In the genomic region with DNA sequence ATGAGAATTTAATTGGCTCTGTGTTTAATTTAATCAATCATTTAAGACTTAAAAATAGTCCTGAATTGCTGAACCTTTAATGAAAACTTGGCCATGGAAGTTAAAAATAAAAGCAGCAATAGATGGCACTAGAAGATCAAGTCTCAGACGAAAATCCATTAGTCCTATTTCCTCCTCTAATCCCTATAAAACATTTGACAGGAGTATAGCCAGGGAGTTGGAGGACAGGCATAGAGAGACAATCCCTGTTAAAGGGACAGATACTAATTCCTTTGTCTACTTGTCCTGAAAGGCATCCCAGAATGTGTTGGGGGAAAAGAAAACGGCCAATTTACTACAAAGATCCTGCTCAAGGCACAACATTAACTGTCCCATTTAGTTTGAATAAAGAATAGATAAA, we compare ENCODE assay signal across 12 cellular contexts.
A peak's percentile ranks its signal among the peaks of the same experiment; 100 is the strongest.
DNase-seq lines count a peak whose midpoint lies in the region; ATAC-seq lines count a peak whose summit lies in the region.
"Had no signal": no experiment of that assay in that cellular context is flagged by ENCODE, and none has a peak within 500 bp of the region (broad histone marks: within the 10 kb centered on the region; RNA-seq: fewer than 3 reads in every experiment).

No MANE protein-coding gene starts in this region.

- H3K27me3 ChIP-seq in HUES48 (ENCODE audit: control insufficient read depth, insufficient read depth, low read length), result no peaks in the 10 kb centered on the region

- peak overlapping the region; percentile 19; the same call in 1 of the 2 replicates for H3K9ac ChIP-seq in HUES48 (ENCODE audit: low read depth, low read length)

- peak; percentile 57 for DNase-seq in ACHN
- peak; percentile 50 for DNase-seq in SW480 (ENCODE audit: low spot score)
- DNase-seq in iPS-NIHi11 (ENCODE audit: low spot score), result peak; percentile 6
- DNase-seq in NK-92 (lab: John Stamatoyannopoulos, UW; ENCODE audit: unreplicated experiment), result no peak
- DNase-seq in AG08395 (ENCODE audit: low spot score), result no peak
- DNase-seq: activated CD4-positive, CD25-positive, alpha-beta regulatory T cell treated with anti-CD3 and anti-CD28 coated beads, Interleukin-2, amount 50 U/mL, for 72 hours; CD4-positive, CD25-positive, alpha-beta regulatory T cell; cortex of kidney; naive B cell had no signal

- peaks cover 16% of the 10 kb centered on the region for H3K4me1 ChIP-seq in HUES48 (ENCODE audit: control insufficient read depth, insufficient read depth, low read length)

- ATAC-seq in GM19324 (IDR thresholded peaks at IDR 0.05; ENCODE audit: low FRiP score, unreplicated experiment) (no peak), HG03521 (IDR thresholded peaks at IDR 0.05; ENCODE audit: unreplicated experiment) (no peak)

- in situ Hi-C loops in ACHN (cut with HindIII; ENCODE audit: low pct_ligation_motif_present, low pct_unique_long_range_greater_than_20kb, low sequenced_read_pairs), result no loop called here

- no peaks in the 10 kb centered on the region for H3K36me3 ChIP-seq in HUES48 (ENCODE audit: control insufficient read depth, insufficient read depth, low read length)

- H3K9me3 ChIP-seq in HUES48 (ENCODE audit: control insufficient read depth, insufficient read depth, low read length), result no peaks in the 10 kb centered on the region

- peak overlapping the region; percentile 91 for H3K27ac ChIP-seq in HUES48 (ENCODE audit: low read depth, low read length)

- H3K4me3 ChIP-seq in HUES48 (ENCODE audit: low read depth, low read length), result 0 out of 2 replicates have a peak overlapping the region, but pooled peaks have one; percentile 5

Comparison
In these comparisons a context has a peak if more than half of its experiments do, and no peak if none do; other contexts are left out.
1. DNase-seq: peak in ACHN (single experiment), SW480 (single experiment) and iPS-NIHi11 (single experiment); none in NK-92 (single experiment) and AG08395 (single experiment).